In genomic region chr10:101289541-101289940, GRCh38 we compare ENCODE assay signal across 13 cellular contexts.
"Had no signal": no experiment of that assay in that cellular context is flagged by ENCODE, and none has a peak within 500 bp of the region (broad histone marks: within the 10 kb centered on the region; RNA-seq: fewer than 3 reads in every experiment).

No MANE protein-coding gene starts in this region.

- H3K36me3 ChIP-seq: prostate gland, right lobe of liver, upper lobe of left lung had no signal

- H3K9me3 ChIP-seq: body of pancreas, prostate gland, right lobe of liver, upper lobe of left lung had no signal

- H3K4me1 ChIP-seq: prostate gland had no signal

- H3K27ac Mint-ChIP-seq: activated B cell treated with CpG ODN at 0.5 μM for 24 hours; activated CD4-positive, alpha-beta T cell treated with anti-CD3 and anti-CD28 coated beads, Interleukin-2, amount 10 ng/mL, durations not matched to agents 24 days and 14 days; activated naive CD4-positive, alpha-beta T cell treated with anti-CD3 and anti-CD28 coated beads for 36 hours had no signal

- H3K4me3 Mint-ChIP-seq: activated B cell treated with CpG ODN at 0.5 μM for 24 hours; activated CD4-positive, alpha-beta T cell treated with anti-CD3 and anti-CD28 coated beads, Interleukin-2, amount 10 ng/mL, durations not matched to agents 24 days and 14 days; activated naive CD4-positive, alpha-beta T cell treated with anti-CD3 and anti-CD28 coated beads for 36 hours had no signal

- ATAC-seq: body of pancreas; naive thymus-derived CD8-positive, alpha-beta T cell; right lobe of liver had no signal

- DNase-seq: activated B cell treated with CpG ODN at 0.5 μM for 24 hours; activated CD4-positive, alpha-beta T cell treated with anti-CD3 and anti-CD28 coated beads, Interleukin-2, amount 10 ng/mL, durations not matched to agents 24 days and 14 days; activated naive CD4-positive, alpha-beta T cell treated with anti-CD3 and anti-CD28 coated beads for 36 hours; body of pancreas; effector memory CD4-positive, alpha-beta T cell; naive thymus-derived CD8-positive, alpha-beta T cell; occipital lobe; right lobe of liver; stimulated activated CD4-positive, alpha-beta T cell treated with anti-CD3 and anti-CD28 coated beads, Interleukin-12 subunit alpha, Interleukin-12 subunit beta, amount 100 ng/mL, for 4 hours; stimulated activated naive CD4-positive, alpha-beta T cell; substantia nigra had no signal

- H3K27ac ChIP-seq: body of pancreas, prostate gland, right lobe of liver, upper lobe of left lung had no signal

- H3K4me3 ChIP-seq: body of pancreas, prostate gland, right lobe of liver, upper lobe of left lung had no signal
